In the genomic region with DNA sequence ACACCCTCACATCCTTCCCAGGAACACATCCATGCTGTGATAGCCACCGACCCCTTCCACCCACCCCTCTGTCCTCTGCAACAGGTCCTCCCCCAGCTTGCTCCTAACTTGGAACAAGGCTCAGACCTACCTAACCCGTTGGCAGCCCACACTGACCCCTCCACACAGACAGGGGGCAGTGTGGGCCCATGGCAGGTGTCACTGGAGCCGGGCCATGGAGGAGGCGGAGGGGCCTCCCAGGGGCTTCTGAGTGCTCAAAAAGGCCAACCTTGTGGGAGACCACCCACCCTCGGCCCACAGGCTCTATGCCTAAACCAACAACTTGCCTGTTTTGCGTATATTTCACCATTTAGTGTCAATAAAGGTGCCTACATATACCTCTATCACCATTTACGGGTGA, we compare ENCODE assay signal across 8 cellular contexts. TPM values are rescaled to one million over a fixed set of nuclear protein-coding genes. Genes with fewer than 3 reads are reported as not detected.
DNase-seq lines count a peak whose midpoint lies in the region; ATAC-seq and TF ChIP-seq lines count a peak whose summit lies in the region.

No MANE protein-coding gene starts in this region.

- H3K4me1 ChIP-seq in heart right ventricle (peaks cover 9 to 70% (median 47%) of the 10 kb centered on the region in 9 donors), body of pancreas (peaks cover 15% of the 10 kb centered on the region), upper lobe of right lung (peaks cover 17% of the 10 kb centered on the region)

- H3K4me3 ChIP-seq in heart right ventricle (no peak overlapping the region), NB4 (ENCODE audit: low read depth, low read length) (no peak overlapping the region), body of pancreas (no peak overlapping the region), upper lobe of right lung (no peak overlapping the region)

- H3K27me3 ChIP-seq in heart right ventricle (no peaks in the 10 kb centered on the region), body of pancreas (no peaks in the 10 kb centered on the region), upper lobe of right lung (no peaks in the 10 kb centered on the region)

- ATAC-seq in heart right ventricle (no peak), left cardiac atrium (no peak), body of pancreas (no peak), upper lobe of right lung (peak; percentile 29), GM18505 (IDR thresholded peaks at IDR 0.05; ENCODE audit: unreplicated experiment) (no peak)

- TF ChIP-seq POLR2A in NB4 (IDR thresholded peaks at IDR 0.05; ENCODE audit: extremely low read depth, insufficient read length) (no peak), body of pancreas (IDR thresholded peaks at IDR 0.05) (no peak), GM18505 (IDR thresholded peaks at IDR 0.05; ENCODE audit: borderline replicate concordance, extremely low read depth, insufficient read depth, insufficient read length) (no peak)

- no peak for DNase-seq in heart right ventricle
- no peak for DNase-seq in left cardiac atrium
- peak; percentile 35 for DNase-seq in NB4 (ENCODE audit: low read depth)
- peak in 1 of 4 donors; percentile 39 for DNase-seq in body of pancreas
- no peak for DNase-seq in upper lobe of right lung
- DNase-seq in GF-D8 (lab: John Stamatoyannopoulos, UW): no peak
- DNase-seq in RKO (ENCODE audit: low spot score): no peak

- intact Hi-C loops in heart right ventricle (cut with DNase I) (loop anchor here in 3 of 10 donors (5.0 to 10.0 kb wide), 3 partner anchors 116 to 326 kb away; no protein-coding TSS in a partner anchor), left cardiac atrium (cut with DNase I) (no loop called here), body of pancreas (cut with DNase I) (no loop called here), upper lobe of right lung (cut with DNase I) (no loop called here)

- TF ChIP-seq CTCF in heart right ventricle (IDR thresholded peaks at IDR 0.05): peak in 7 of 9 donors; percentile 17 to 45 (median 24)
- peak; percentile 54 for TF ChIP-seq CTCF in NB4 (IDR thresholded peaks at IDR 0.05; ENCODE audit: low read depth, low read length)
- peak in 5 of 7 experiments; percentile 6 to 46 (median 28) for TF ChIP-seq CTCF in body of pancreas (IDR thresholded peaks at IDR 0.05)
- TF ChIP-seq CTCF in upper lobe of right lung (IDR thresholded peaks at IDR 0.05): peak; percentile 36

- H3K9me3 ChIP-seq in heart right ventricle (no peaks in the 10 kb centered on the region), body of pancreas (no peaks in the 10 kb centered on the region), upper lobe of right lung (no peaks in the 10 kb centered on the region)

- H3K27ac ChIP-seq in heart right ventricle (no peak overlapping the region), body of pancreas (no peak overlapping the region), upper lobe of right lung (no peak overlapping the region)

- WGBS in heart right ventricle, 2 donors: 80 to 91% methylated on average over 7 of the region's 7 CpGs
- 67 to 68% methylated on average over 5 to 7 of the region's 7 CpGs for WGBS in body of pancreas, 2 donors

- H3K36me3 ChIP-seq in heart right ventricle (peaks cover 0 to 53% (median 7%) of the 10 kb centered on the region in 9 donors), body of pancreas (replicated peaks in 1 of 2; ENCODE audit: insufficient read depth in 1 of 2, low read depth in 2 of 2) (no peaks in the 10 kb centered on the region), upper lobe of right lung (peaks cover 27% of the 10 kb centered on the region)

RNA-seq across cellular contexts. Expression of a gene that starts 57.0 kb away (rescaled TPM):
- total RNA-seq in heart right ventricle (10 to 100 TPM; 50.9 to 97.0 (median 74.2) TPM), left cardiac atrium (10 to 100 TPM; 47.5 to 70.0 TPM), body of pancreas (10 to 100 TPM; 33.6 to 46.4 TPM), upper lobe of right lung (28.1 TPM)
- 10 to 100 TPM; 21.5 to 55.3 TPM for polyA plus RNA-seq in heart right ventricle
